27 cellular contexts compared by ENCODE assay signal in the genomic region with DNA sequence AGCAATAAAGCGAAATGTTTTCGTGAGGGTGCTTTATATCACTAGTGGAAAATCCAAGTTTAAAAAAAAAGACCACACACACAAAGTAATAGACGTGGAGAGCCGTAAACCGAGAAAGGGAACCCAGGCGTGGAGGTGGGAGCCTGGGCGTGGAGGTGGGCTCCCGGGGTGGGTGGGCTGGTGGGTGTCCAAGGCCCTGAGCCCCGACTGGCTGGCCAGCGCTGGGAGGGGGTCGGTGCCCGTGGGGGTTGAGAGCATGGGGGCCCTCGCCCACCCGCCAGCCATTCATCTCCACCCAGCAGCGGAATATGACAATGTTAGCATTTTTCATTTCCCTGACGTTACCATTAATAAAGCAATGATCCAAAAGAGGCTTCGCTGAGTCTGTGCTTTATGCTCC.
"Had no signal": no experiment of that assay in that cellular context is flagged by ENCODE, and none has a peak within 500 bp of the region (broad histone marks: within the 10 kb centered on the region; RNA-seq: fewer than 3 reads in every experiment).

No MANE protein-coding gene starts in this region.

- H3K9me3 ChIP-seq: colonic mucosa, esophagus squamous epithelium, heart right ventricle, left ventricle myocardium inferior, lower lobe of right lung, mucosa of descending colon, prostate gland, right atrium auricular region, thoracic aorta, tibial nerve, upper lobe of left lung had no signal

- H3K9me3 Mint-ChIP-seq: effector memory CD8-positive, alpha-beta T cell; naive B cell; natural killer cell treated with Interleukin-12 subunit alpha and Interleukin-12 subunit beta and Interleukin-15 and Interleukin-18, amount 100 ng/mL, for 72 hours; neural progenitor cell; stimulated activated naive B cell treated with anti-CD40 and anti-IgM and Interleukin-4, amounts not matched to agents 10 μg/mL and 1 μg/mL and 100 μg/mL, for 72 hours; stimulated activated naive CD8-positive, alpha-beta T cell treated with anti-CD3 and anti-CD28 coated beads, Interleukin-15, Interleukin-2, amounts not matched to agents 100 ng/mL and 50 ng/mL, for 24 hours had no signal

- H3K4me2 ChIP-seq: neural progenitor cell, smooth muscle cell had no signal

- H3K4me3 Mint-ChIP-seq: effector memory CD8-positive, alpha-beta T cell; naive B cell; natural killer cell treated with Interleukin-12 subunit alpha and Interleukin-12 subunit beta and Interleukin-15 and Interleukin-18, amount 100 ng/mL, for 72 hours; neural progenitor cell; stimulated activated naive B cell treated with anti-CD40 and anti-IgM and Interleukin-4, amounts not matched to agents 10 μg/mL and 1 μg/mL and 100 μg/mL, for 72 hours; stimulated activated naive CD8-positive, alpha-beta T cell treated with anti-CD3 and anti-CD28 coated beads, Interleukin-15, Interleukin-2, amounts not matched to agents 100 ng/mL and 50 ng/mL, for 24 hours had no signal

- H3K36me3 ChIP-seq: colonic mucosa, left ventricle myocardium inferior, neural progenitor cell, prostate gland, right atrium auricular region, thoracic aorta had no signal

- DNase-seq: colonic mucosa; dermis blood vessel endothelial cell; effector memory CD8-positive, alpha-beta T cell; erythroblast; esophagus squamous epithelium; foreskin melanocyte; glutamatergic neuron; heart right ventricle; hippocampal formation; kidney glomerular epithelial cell; left colon; left ventricle myocardium inferior; lower lobe of right lung; mucosa of descending colon; naive B cell; stimulated activated CD4-positive, alpha-beta T cell treated with anti-CD3 and anti-CD28 coated beads, Interleukin-2, amount 100 ng/mL, for 24 hours; stimulated activated CD4-positive, alpha-beta T cell treated with anti-CD3 and anti-CD28 coated beads, Interleukin-4, amount 100 ng/mL, for 4 hours; stimulated activated naive B cell treated with anti-CD40 and anti-IgM and Interleukin-4, amounts not matched to agents 10 μg/mL and 1 μg/mL and 100 μg/mL, for 72 hours; upper lobe of left lung had no signal

- H3K27me3 Mint-ChIP-seq: effector memory CD8-positive, alpha-beta T cell; naive B cell; natural killer cell treated with Interleukin-12 subunit alpha and Interleukin-12 subunit beta and Interleukin-15 and Interleukin-18, amount 100 ng/mL, for 72 hours; stimulated activated naive B cell treated with anti-CD40 and anti-IgM and Interleukin-4, amounts not matched to agents 10 μg/mL and 1 μg/mL and 100 μg/mL, for 72 hours; stimulated activated naive CD8-positive, alpha-beta T cell treated with anti-CD3 and anti-CD28 coated beads, Interleukin-15, Interleukin-2, amounts not matched to agents 100 ng/mL and 50 ng/mL, for 24 hours had no signal

- H2AFZ ChIP-seq: neural progenitor cell had no signal

- H3K4me1 Mint-ChIP-seq: stimulated activated naive B cell treated with anti-CD40 and anti-IgM and Interleukin-4, amounts not matched to agents 10 μg/mL and 1 μg/mL and 100 μg/mL, for 72 hours had no signal

- H3K27me3 ChIP-seq: colonic mucosa, esophagus squamous epithelium, heart right ventricle, neural progenitor cell, right atrium auricular region, tibial nerve, upper lobe of left lung had no signal

- H3K9ac ChIP-seq: neural progenitor cell had no signal

- H3K36me3 Mint-ChIP-seq: naive B cell; natural killer cell treated with Interleukin-12 subunit alpha and Interleukin-12 subunit beta and Interleukin-15 and Interleukin-18, amount 100 ng/mL, for 72 hours; stimulated activated naive B cell treated with anti-CD40 and anti-IgM and Interleukin-4, amounts not matched to agents 10 μg/mL and 1 μg/mL and 100 μg/mL, for 72 hours had no signal

- H3K4me3 ChIP-seq: colonic mucosa, esophagus squamous epithelium, heart right ventricle, left ventricle myocardium inferior, lower lobe of right lung, mucosa of descending colon, neural progenitor cell, prostate gland, right atrium auricular region, smooth muscle cell, thoracic aorta, tibial nerve, upper lobe of left lung had no signal

- H3K27ac Mint-ChIP-seq: naive B cell; natural killer cell treated with Interleukin-12 subunit alpha and Interleukin-12 subunit beta and Interleukin-15 and Interleukin-18, amount 100 ng/mL, for 72 hours; neural progenitor cell; stimulated activated naive B cell treated with anti-CD40 and anti-IgM and Interleukin-4, amounts not matched to agents 10 μg/mL and 1 μg/mL and 100 μg/mL, for 72 hours; stimulated activated naive CD8-positive, alpha-beta T cell treated with anti-CD3 and anti-CD28 coated beads, Interleukin-15, Interleukin-2, amounts not matched to agents 100 ng/mL and 50 ng/mL, for 24 hours had no signal

- H3K27ac ChIP-seq: colonic mucosa, esophagus squamous epithelium, heart right ventricle, left ventricle myocardium inferior, lower lobe of right lung, neural progenitor cell, prostate gland, right atrium auricular region, thoracic aorta, tibial nerve, upper lobe of left lung had no signal
